Comparison of ENCODE assay signal across 8 cellular contexts in genomic region chr16:24504467-24505345, GRCh38. TPM values are rescaled to one million over a fixed set of nuclear protein-coding genes. Genes with fewer than 3 reads are reported as not detected.
DNase-seq lines count a peak whose midpoint lies in the region; ATAC-seq and TF ChIP-seq lines count a peak whose summit lies in the region.

No MANE protein-coding gene starts in this region.

- H3K27ac ChIP-seq in 22Rv1, result no peak overlapping the region
- H3K27ac ChIP-seq in cardiac muscle cell, result no peak overlapping the region

- H3K9me3 Mint-ChIP-seq in activated naive CD4-positive, alpha-beta T cell treated with anti-CD3 and anti-CD28 coated beads, Interleukin-2, amount 50 U/mL, for 72 hours, result no peaks in the 10 kb centered on the region

- no peaks in the 10 kb centered on the region for H3K36me3 ChIP-seq in cardiac muscle cell

- no peaks in the 10 kb centered on the region for H3K4me1 ChIP-seq in cardiac muscle cell (ENCODE audit: low read depth)

- no peaks in the 10 kb centered on the region for H3K9me3 ChIP-seq in cardiac muscle cell (ENCODE audit: low read depth)

- DNase-seq in GM12865 (ENCODE audit: low read depth), result peak; percentile 79
- peak; percentile 57 to 62 for DNase-seq in activated naive CD4-positive, alpha-beta T cell treated with anti-CD3 and anti-CD28 coated beads, Interleukin-2, amount 50 U/mL, for 72 hours (ENCODE audit: low spot score in 2 of 2)
- DNase-seq in cardiac muscle cell (ENCODE audit: low read depth in 1 of 2, low spot score in 1 of 2), result peak; percentile 70 to 76
- DNase-seq in retinal pigment epithelial cell (ENCODE audit: low read depth), result no peak
- DNase-seq in omental fat pad (ENCODE audit: low spot score), result no peak

- H3K4me3 ChIP-seq in GM12865 (ENCODE audit: low read depth, low read length), result no peak overlapping the region
- H3K4me3 ChIP-seq in cardiac muscle cell, result no peak overlapping the region
- H3K4me3 ChIP-seq in retinal pigment epithelial cell (ENCODE audit: low read length), result no peak overlapping the region

- no peak overlapping the region for H3K27ac Mint-ChIP-seq in activated naive CD4-positive, alpha-beta T cell treated with anti-CD3 and anti-CD28 coated beads, Interleukin-2, amount 50 U/mL, for 72 hours

- H3K36me3 Mint-ChIP-seq in activated naive CD4-positive, alpha-beta T cell treated with anti-CD3 and anti-CD28 coated beads, Interleukin-2, amount 50 U/mL, for 72 hours, result no peaks in the 10 kb centered on the region

- peak; percentile 91 for ATAC-seq in SK-N-SH treated with all-trans-retinoic acid at 6 μM for 48 hours
- ATAC-seq in activated naive CD4-positive, alpha-beta T cell treated with anti-CD3 and anti-CD28 coated beads, Interleukin-2, amount 50 U/mL, for 72 hours, result peak; percentile 84 to 90
- no peak for ATAC-seq in omental fat pad (ENCODE audit: low FRiP score)

- peaks cover 7% of the 10 kb centered on the region for H3K27me3 ChIP-seq in cardiac muscle cell

- peak; percentile 83 for TF ChIP-seq CTCF in 22Rv1 (IDR thresholded peaks at IDR 0.05)
- peak; percentile 76 for TF ChIP-seq CTCF in GM12865 (IDR thresholded peaks at IDR 0.05; ENCODE audit: insufficient read depth, low read depth, low read length, missing control alignments)
- peak; percentile 77 for TF ChIP-seq CTCF in LNCAP (IDR thresholded peaks at IDR 0.05)
- TF ChIP-seq CTCF in cardiac muscle cell (IDR thresholded peaks at IDR 0.05; ENCODE audit: low read depth, low read length), result peak; percentile 80
- TF ChIP-seq CTCF in retinal pigment epithelial cell (conservative IDR thresholded peaks at IDR 0.05; ENCODE audit: low read depth, low read length), result peak; percentile 71
- TF ChIP-seq CTCF in omental fat pad (IDR thresholded peaks at IDR 0.05), result no peak

TF ChIP-seq in SK-N-SH treated with all-trans-retinoic acid at 6 μM for 48 hours, 23 proteins besides CTCF, POLR2A, EP300 and RAD21:
- no peak for TF ChIP-seq ZFP3 (CRISPR knock-in tag; IDR thresholded peaks at IDR 0.05)
- TF ChIP-seq ZFP30 (CRISPR knock-in tag; IDR thresholded peaks at IDR 0.05), result no peak
- no peak for TF ChIP-seq ZNF70 (CRISPR knock-in tag; IDR thresholded peaks at IDR 0.05)
- no peak for TF ChIP-seq ESRRG (CRISPR knock-in tag; IDR thresholded peaks at IDR 0.05)
- TF ChIP-seq, protein P1, sequence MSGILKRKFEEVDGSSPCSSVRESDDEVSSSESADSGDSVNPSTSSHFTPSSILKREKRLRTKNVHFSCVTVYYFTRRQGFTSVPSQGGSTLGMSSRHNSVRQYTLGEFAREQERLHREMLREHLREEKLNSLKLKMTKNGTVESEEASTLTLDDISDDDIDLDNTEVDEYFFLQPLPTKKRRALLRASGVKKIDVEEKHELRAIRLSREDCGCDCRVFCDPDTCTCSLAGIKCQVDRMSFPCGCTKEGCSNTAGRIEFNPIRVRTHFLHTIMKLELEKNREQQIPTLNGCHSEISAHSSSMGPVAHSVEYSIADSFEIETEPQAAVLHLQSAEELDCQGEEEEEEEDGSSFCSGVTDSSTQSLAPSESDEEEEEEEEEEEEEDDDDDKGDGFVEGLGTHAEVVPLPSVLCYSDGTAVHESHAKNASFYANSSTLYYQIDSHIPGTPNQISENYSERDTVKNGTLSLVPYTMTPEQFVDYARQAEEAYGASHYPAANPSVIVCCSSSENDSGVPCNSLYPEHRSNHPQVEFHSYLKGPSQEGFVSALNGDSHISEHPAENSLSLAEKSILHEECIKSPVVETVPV (CRISPR knock-in tag; IDR thresholded peaks at IDR 0.05), result no peak
- no peak for TF ChIP-seq RARB (CRISPR knock-in tag; IDR thresholded peaks at IDR 0.05)
- no peak for TF ChIP-seq SNAI2 (CRISPR knock-in tag; IDR thresholded peaks at IDR 0.05)
- TF ChIP-seq, protein P2, sequence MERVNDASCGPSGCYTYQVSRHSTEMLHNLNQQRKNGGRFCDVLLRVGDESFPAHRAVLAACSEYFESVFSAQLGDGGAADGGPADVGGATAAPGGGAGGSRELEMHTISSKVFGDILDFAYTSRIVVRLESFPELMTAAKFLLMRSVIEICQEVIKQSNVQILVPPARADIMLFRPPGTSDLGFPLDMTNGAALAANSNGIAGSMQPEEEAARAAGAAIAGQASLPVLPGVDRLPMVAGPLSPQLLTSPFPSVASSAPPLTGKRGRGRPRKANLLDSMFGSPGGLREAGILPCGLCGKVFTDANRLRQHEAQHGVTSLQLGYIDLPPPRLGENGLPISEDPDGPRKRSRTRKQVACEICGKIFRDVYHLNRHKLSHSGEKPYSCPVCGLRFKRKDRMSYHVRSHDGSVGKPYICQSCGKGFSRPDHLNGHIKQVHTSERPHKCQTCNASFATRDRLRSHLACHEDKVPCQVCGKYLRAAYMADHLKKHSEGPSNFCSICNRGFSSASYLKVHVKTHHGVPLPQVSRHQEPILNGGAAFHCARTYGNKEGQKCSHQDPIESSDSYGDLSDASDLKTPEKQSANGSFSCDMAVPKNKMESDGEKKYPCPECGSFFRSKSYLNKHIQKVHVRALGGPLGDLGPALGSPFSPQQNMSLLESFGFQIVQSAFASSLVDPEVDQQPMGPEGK (CRISPR knock-in tag; IDR thresholded peaks at IDR 0.05; ENCODE audit: borderline replicate concordance), result no peak
- TF ChIP-seq ZNF8 (CRISPR knock-in tag; IDR thresholded peaks at IDR 0.05), result no peak
- TF ChIP-seq CSDC2 (CRISPR knock-in tag; IDR thresholded peaks at IDR 0.05), result no peak
- TF ChIP-seq, protein P3, sequence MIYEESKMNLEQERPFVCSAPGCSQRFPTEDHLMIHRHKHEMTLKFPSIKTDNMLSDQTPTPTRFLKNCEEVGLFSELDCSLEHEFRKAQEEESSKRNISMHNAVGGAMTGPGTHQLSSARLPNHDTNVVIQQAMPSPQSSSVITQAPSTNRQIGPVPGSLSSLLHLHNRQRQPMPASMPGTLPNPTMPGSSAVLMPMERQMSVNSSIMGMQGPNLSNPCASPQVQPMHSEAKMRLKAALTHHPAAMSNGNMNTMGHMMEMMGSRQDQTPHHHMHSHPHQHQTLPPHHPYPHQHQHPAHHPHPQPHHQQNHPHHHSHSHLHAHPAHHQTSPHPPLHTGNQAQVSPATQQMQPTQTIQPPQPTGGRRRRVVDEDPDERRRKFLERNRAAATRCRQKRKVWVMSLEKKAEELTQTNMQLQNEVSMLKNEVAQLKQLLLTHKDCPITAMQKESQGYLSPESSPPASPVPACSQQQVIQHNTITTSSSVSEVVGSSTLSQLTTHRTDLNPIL (CRISPR knock-in tag; IDR thresholded peaks at IDR 0.05; ENCODE audit: low read depth), result no peak
- no peak for TF ChIP-seq GLIS3 (CRISPR knock-in tag; IDR thresholded peaks at IDR 0.05)
- TF ChIP-seq, protein P4, sequence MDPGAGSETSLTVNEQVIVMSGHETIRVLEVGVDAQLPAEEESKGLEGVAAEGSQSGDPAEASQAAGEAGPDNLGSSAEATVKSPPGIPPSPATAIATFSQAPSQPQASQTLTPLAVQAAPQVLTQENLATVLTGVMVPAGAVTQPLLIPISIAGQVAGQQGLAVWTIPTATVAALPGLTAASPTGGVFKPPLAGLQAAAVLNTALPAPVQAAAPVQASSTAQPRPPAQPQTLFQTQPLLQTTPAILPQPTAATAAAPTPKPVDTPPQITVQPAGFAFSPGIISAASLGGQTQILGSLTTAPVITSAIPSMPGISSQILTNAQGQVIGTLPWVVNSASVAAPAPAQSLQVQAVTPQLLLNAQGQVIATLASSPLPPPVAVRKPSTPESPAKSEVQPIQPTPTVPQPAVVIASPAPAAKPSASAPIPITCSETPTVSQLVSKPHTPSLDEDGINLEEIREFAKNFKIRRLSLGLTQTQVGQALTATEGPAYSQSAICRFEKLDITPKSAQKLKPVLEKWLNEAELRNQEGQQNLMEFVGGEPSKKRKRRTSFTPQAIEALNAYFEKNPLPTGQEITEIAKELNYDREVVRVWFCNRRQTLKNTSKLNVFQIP (CRISPR knock-in tag; IDR thresholded peaks at IDR 0.05; ENCODE audit: borderline replicate concordance, low read depth), result no peak

RNA-seq across cellular contexts. Expression of gene RBBP6, which starts 34.7 kb away (rescaled TPM):
- total RNA-seq in activated naive CD4-positive, alpha-beta T cell treated with anti-CD3 and anti-CD28 coated beads, Interleukin-2, amount 50 U/mL, for 72 hours, result 10 to 100 TPM; 69.7 to 76.2 TPM
- total RNA-seq in cardiac muscle cell (79.3 and 145 TPM in 2 replicates), omental fat pad (10 to 100 TPM; 48.5 to 91.6 (median 80.4) TPM)
- 82.5 and 116 TPM in 2 replicates for polyA plus RNA-seq in cardiac muscle cell

Comparison
In these comparisons a context has a peak if more than half of its experiments do, and no peak if none do; other contexts are left out.
1. CTCF ChIP-seq: peak in 22Rv1 (single experiment), GM12865 (single experiment), LNCAP (single experiment), cardiac muscle cell (single experiment) and retinal pigment epithelial cell (single experiment); none in omental fat pad (0 of 3).
2. DNase-seq: peak in GM12865 (single experiment), activated naive CD4-positive, alpha-beta T cell treated with anti-CD3 and anti-CD28 coated beads, Interleukin-2, amount 50 U/mL, for 72 hours (2 of 2) and cardiac muscle cell (2 of 2); none in retinal pigment epithelial cell (single experiment) and omental fat pad (single experiment).